ENCODE assay signal across 16 cellular contexts in the genomic region with DNA sequence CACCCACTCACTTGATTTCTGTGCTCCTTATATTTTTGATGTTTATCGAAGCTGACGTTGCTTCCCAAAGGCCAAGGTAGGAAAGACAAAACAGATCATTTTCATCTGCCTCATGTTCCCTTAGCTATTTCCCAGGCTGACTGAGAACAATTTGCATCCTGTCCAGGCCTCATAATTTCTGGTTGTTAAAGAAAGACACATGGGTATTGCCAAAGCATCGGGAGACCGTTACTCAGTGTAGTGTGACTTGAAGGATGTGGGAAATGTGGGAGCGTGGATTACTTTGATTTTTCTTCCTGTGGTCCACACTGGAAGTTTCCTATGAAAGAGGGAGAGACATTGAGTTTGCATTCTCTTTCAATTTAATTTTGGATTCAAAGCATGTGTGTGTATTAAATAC.
DNase-seq lines count a peak whose midpoint lies in the region; TF ChIP-seq lines count a peak whose summit lies in the region.
"Had no signal": no experiment of that assay in that cellular context is flagged by ENCODE, and none has a peak within 500 bp of the region (broad histone marks: within the 10 kb centered on the region; RNA-seq: fewer than 3 reads in every experiment).

No MANE protein-coding gene starts in this region.

- H3K9me3 ChIP-seq in ascending aorta: no peaks in the 10 kb centered on the region
- H3K9me3 ChIP-seq: Peyer's patch, SJCRH30 had no signal

- H3K4me3 ChIP-seq in ascending aorta: no peak overlapping the region
- H3K4me3 ChIP-seq: Peyer's patch, SJCRH30 had no signal

- DNase-seq in EH (ENCODE audit: low read depth) (peak; percentile 49), ascending aorta (ENCODE audit: low spot score in 2 of 2) (no peak), left kidney (ENCODE audit: low read depth, low spot score) (peak; percentile 47), NCI-H146 treated with DMSO at 0.1 percent for 48 hours (lab: John Stamatoyannopoulos, UW; ENCODE audit: unreplicated experiment) (no peak), epidermal melanocyte (ENCODE audit: insufficient read length, low spot score) (no peak), cardiac septum (ENCODE audit: low spot score) (no peak), DMS79 (lab: John Stamatoyannopoulos, UW) (no peak)
- DNase-seq: AML-193, NCI-H1105, NCI-H146, NCI-H2029 treated with DMSO at 0.1 percent for 48 hours, NCI-H2171, NCI-H524 treated with DMSO at 0.1 percent for 48 hours, NCI-H82, Peyer's patch, SJCRH30 had no signal

- intact Hi-C loops in ascending aorta (cut with DNase I) (no loop called here), cardiac septum (cut with DNase I) (loop anchor here (5.0 kb wide), 1 partner anchor 34 kb away; no protein-coding TSS in a partner anchor)

- peak overlapping the region; percentile 42 to 43 for H3K27ac ChIP-seq in ascending aorta
- H3K27ac ChIP-seq: Peyer's patch, SJCRH30 had no signal

- no peak for TF ChIP-seq CTCF in ascending aorta (IDR thresholded peaks at IDR 0.05)

- peaks cover 0 to 10% of the 10 kb centered on the region in 2 donors for H3K4me1 ChIP-seq in ascending aorta
- H3K4me1 ChIP-seq: Peyer's patch had no signal

- H3K36me3 ChIP-seq in ascending aorta: no peaks in the 10 kb centered on the region
- H3K36me3 ChIP-seq: Peyer's patch, SJCRH30 had no signal

- no peaks in the 10 kb centered on the region for H3K27me3 ChIP-seq in ascending aorta
- H3K27me3 ChIP-seq: Peyer's patch, SJCRH30 had no signal

Comparison
In these comparisons a context has a peak if more than half of its experiments do, and no peak if none do; other contexts are left out.
1. DNase-seq: peak in EH (single experiment) and left kidney (single experiment); none in ascending aorta (0 of 2), NCI-H146 treated with DMSO at 0.1 percent for 48 hours (single experiment), epidermal melanocyte (single experiment), cardiac septum (single experiment) and DMS79 (single experiment).